Comparison of ENCODE assay signal across 21 cellular contexts in the genomic region with DNA sequence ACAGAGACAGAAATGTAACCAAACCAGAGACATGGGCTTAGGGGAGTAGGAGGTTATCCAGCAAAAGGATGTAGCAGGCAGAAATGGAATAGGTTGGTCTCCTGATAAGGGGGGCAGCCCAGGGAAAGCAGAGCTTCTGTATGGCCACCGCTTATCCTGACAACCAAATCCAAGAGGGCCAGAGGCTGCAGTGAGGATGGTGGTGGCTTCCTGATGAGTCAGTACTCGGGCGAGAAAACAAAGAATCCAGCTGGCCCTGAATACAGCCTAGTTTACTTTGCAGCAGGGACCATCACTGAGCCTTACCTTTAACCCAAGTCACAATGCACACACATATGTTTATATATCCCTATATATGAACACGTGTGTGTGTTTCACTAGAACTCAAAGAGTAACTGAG.
DNase-seq lines count a peak whose midpoint lies in the region; ATAC-seq, FAIRE-seq and TF ChIP-seq lines count a peak whose summit lies in the region.
"Had no signal": no experiment of that assay in that cellular context is flagged by ENCODE, and none has a peak within 500 bp of the region (broad histone marks: within the 10 kb centered on the region; RNA-seq: fewer than 3 reads in every experiment).

No MANE protein-coding gene starts in this region.

- H3K79me2 ChIP-seq in H9 (ENCODE audit: insufficient read depth, low read length) = no peaks in the 10 kb centered on the region

- no peak for TF ChIP-seq CTCF in H9 (conservative IDR thresholded peaks at IDR 0.05)
- TF ChIP-seq CTCF in fibroblast of villous mesenchyme (IDR thresholded peaks at IDR 0.05; ENCODE audit: insufficient read depth, low read depth, low read length) = no peak
- no peak for TF ChIP-seq CTCF in pancreas (IDR thresholded peaks at IDR 0.05)
- no peak for TF ChIP-seq CTCF in omental fat pad (IDR thresholded peaks at IDR 0.05)

- H4K20me1 ChIP-seq in H9 (ENCODE audit: control insufficient read depth, insufficient read depth, insufficient read length) = no peaks in the 10 kb centered on the region

- no peak overlapping the region for H2BK20ac ChIP-seq in H9 (ENCODE audit: low read depth, low read length, poor library complexity, severe bottlenecking)

- no peak overlapping the region for H3K4ac ChIP-seq in H9 (ENCODE audit: low read depth, low read length)

- H3K27ac ChIP-seq in H9 (ENCODE audit: insufficient read length, low read depth, low read length) = peak overlapping the region; percentile 23
- no peak overlapping the region for H3K27ac ChIP-seq in pancreas
- H3K27ac ChIP-seq: 22Rv1, RWPE1 had no signal

- H3K4me3 ChIP-seq in fibroblast of villous mesenchyme (ENCODE audit: low read depth, low read length) (no peak overlapping the region), pancreas (no peak overlapping the region)
- H3K4me3 ChIP-seq: GM12878 had no signal

- H2BK5ac ChIP-seq in H9 (ENCODE audit: insufficient read length, low read length) = no peak overlapping the region

- peaks cover 0 to 7% (median 0%) of the 10 kb centered on the region in 3 donors for H3K36me3 ChIP-seq in pancreas

- WGBS in H9 (ENCODE audit: extremely low coverage, insufficient read length, low lambda C conversion rate) = no CpG with 5 or more reads among the region's 4 CpGs
- 71 to 86% methylated on average over 4 of the region's 4 CpGs for WGBS in pancreas, 2 donors

- H3K9me3 ChIP-seq in H9 (ENCODE audit: control insufficient read depth, low read depth, low read length) (no peaks in the 10 kb centered on the region), pancreas (no peaks in the 10 kb centered on the region)

- no peaks in the 10 kb centered on the region for H3K23me2 ChIP-seq in H9 (ENCODE audit: insufficient read length, low read depth, low read length, poor library complexity, severe bottlenecking)

- H4K5ac ChIP-seq in H9 (ENCODE audit: insufficient read length, low read depth, low read length) = no peak overlapping the region

- H3K27ac Mint-ChIP-seq in H9 = peak overlapping the region in 1 of 3 experiments; percentile 21; a peak in 1 of 7 replicates
- H3K27ac Mint-ChIP-seq in activated T-helper 1 cell treated with anti-CD3 and anti-CD28 coated beads, Interleukin-12 subunit alpha, Interleukin-12 subunit beta, Interleukin-2, Interleukin-4 antibody, amounts not matched to agents 30 ng/mL and 10 ng/mL and 1 ng/mL, durations not matched to agents 14 hours and 24 hours and 36 hours = peak overlapping the region; percentile 40
- no peak overlapping the region for H3K27ac Mint-ChIP-seq in T-helper 2 cell treated with Interferon-gamma antibody and Interleukin-4, amounts not matched to agents 5 μg/mL and 100 μg/mL, for 36 hours

- peaks cover 7 to 25% (median 8%) of the 10 kb centered on the region in 3 experiments; a peak in 6 of 7 replicates for H3K36me3 Mint-ChIP-seq in H9 (ENCODE audit: insufficient read depth in 1 of 3, low read depth in 3 of 3)
- peaks cover 5% of the 10 kb centered on the region for H3K36me3 Mint-ChIP-seq in activated T-helper 1 cell treated with anti-CD3 and anti-CD28 coated beads, Interleukin-12 subunit alpha, Interleukin-12 subunit beta, Interleukin-2, Interleukin-4 antibody, amounts not matched to agents 30 ng/mL and 10 ng/mL and 1 ng/mL, durations not matched to agents 14 hours and 24 hours and 36 hours (ENCODE audit: low read depth)
- no peaks in the 10 kb centered on the region for H3K36me3 Mint-ChIP-seq in T-helper 2 cell treated with Interferon-gamma antibody and Interleukin-4, amounts not matched to agents 5 μg/mL and 100 μg/mL, for 36 hours (ENCODE audit: low read depth)

- H4K8ac ChIP-seq in H9 (replicated peaks; ENCODE audit: insufficient read length, low read depth, low read length) = no peak overlapping the region

- no peak overlapping the region for H3K56ac ChIP-seq in H9 (ENCODE audit: insufficient read length, low read depth, low read length)

- no peak for ATAC-seq in GM18498 (IDR thresholded peaks at IDR 0.05; ENCODE audit: unreplicated experiment)
- ATAC-seq in pancreas = no peak
- no peak for ATAC-seq in omental fat pad (ENCODE audit: low FRiP score)
- ATAC-seq: GM12878 had no signal

- no peak overlapping the region for H3K4me2 ChIP-seq in H9 (ENCODE audit: insufficient read depth, insufficient read length, low read length)

- no peak overlapping the region for H3K9ac ChIP-seq in H9 (ENCODE audit: extremely low read depth, insufficient read length, low read length)

- peaks cover 27 to 28% of the 10 kb centered on the region in 2 experiments for H3K4me1 Mint-ChIP-seq in H9
- peaks cover 4% of the 10 kb centered on the region for H3K4me1 Mint-ChIP-seq in activated T-helper 1 cell treated with anti-CD3 and anti-CD28 coated beads, Interleukin-12 subunit alpha, Interleukin-12 subunit beta, Interleukin-2, Interleukin-4 antibody, amounts not matched to agents 30 ng/mL and 10 ng/mL and 1 ng/mL, durations not matched to agents 14 hours and 24 hours and 36 hours (ENCODE audit: low read depth)
- H3K4me1 Mint-ChIP-seq in T-helper 2 cell treated with Interferon-gamma antibody and Interleukin-4, amounts not matched to agents 5 μg/mL and 100 μg/mL, for 36 hours (ENCODE audit: low read depth) = no peaks in the 10 kb centered on the region

- no peaks in the 10 kb centered on the region for H3K27me3 Mint-ChIP-seq in H9 (ENCODE audit: low read depth)
- no peaks in the 10 kb centered on the region for H3K27me3 Mint-ChIP-seq in activated T-helper 1 cell treated with anti-CD3 and anti-CD28 coated beads, Interleukin-12 subunit alpha, Interleukin-12 subunit beta, Interleukin-2, Interleukin-4 antibody, amounts not matched to agents 30 ng/mL and 10 ng/mL and 1 ng/mL, durations not matched to agents 14 hours and 24 hours and 36 hours (ENCODE audit: insufficient read depth)
- H3K27me3 Mint-ChIP-seq in T-helper 2 cell treated with Interferon-gamma antibody and Interleukin-4, amounts not matched to agents 5 μg/mL and 100 μg/mL, for 36 hours (ENCODE audit: low read depth) = no peaks in the 10 kb centered on the region

- no peak overlapping the region for H4K91ac ChIP-seq in H9 (ENCODE audit: insufficient read length, low read depth, low read length)

- no peak overlapping the region for H3K18ac ChIP-seq in H9 (ENCODE audit: insufficient read length, low read depth, low read length)

- H3K23ac ChIP-seq in H9 (ENCODE audit: insufficient read length, low read depth, low read length) = no peak overlapping the region

- no peak overlapping the region for H2AK5ac ChIP-seq in H9 (ENCODE audit: insufficient read length, low read length)

- H3K27me3 ChIP-seq in H9 (ENCODE audit: insufficient read depth, low read length) (no peaks in the 10 kb centered on the region), pancreas (no peaks in the 10 kb centered on the region)

- H2BK15ac ChIP-seq in H9 (ENCODE audit: low read depth, low read length) = no peak overlapping the region

- no peak overlapping the region for H3K14ac ChIP-seq in H9 (ENCODE audit: insufficient read depth, low read length)

- FAIRE-seq in pancreas (lab: Jason Lieb, UNC) = no peak
- FAIRE-seq: D721Med, GM12878, H54 had no signal

- peaks cover 46 to 66% of the 10 kb centered on the region in 2 experiments for H3K9me3 Mint-ChIP-seq in H9
- H3K9me3 Mint-ChIP-seq in activated T-helper 1 cell treated with anti-CD3 and anti-CD28 coated beads, Interleukin-12 subunit alpha, Interleukin-12 subunit beta, Interleukin-2, Interleukin-4 antibody, amounts not matched to agents 30 ng/mL and 10 ng/mL and 1 ng/mL, durations not matched to agents 14 hours and 24 hours and 36 hours = no peaks in the 10 kb centered on the region
- H3K9me3 Mint-ChIP-seq in T-helper 2 cell treated with Interferon-gamma antibody and Interleukin-4, amounts not matched to agents 5 μg/mL and 100 μg/mL, for 36 hours = no peaks in the 10 kb centered on the region

- no peak overlapping the region for H2BK120ac ChIP-seq in H9 (ENCODE audit: low read depth, low read length, poor library complexity, severe bottlenecking)

- H3K4me1 ChIP-seq in H9 (ENCODE audit: insufficient read depth, low read length) (no peaks in the 10 kb centered on the region; the same call in 1 of the 2 replicates), pancreas (peaks cover 0 to 4% (median 4%) of the 10 kb centered on the region in 3 donors)

- no peak overlapping the region for H3T11ph ChIP-seq in H9 (ENCODE audit: low read length)

- H2AFZ ChIP-seq in H9 (ENCODE audit: low read length) = no peak overlapping the region

- H2BK12ac ChIP-seq in H9 (ENCODE audit: insufficient read length, low read depth, low read length) = no peak overlapping the region

- DNase-seq in A172 (ENCODE audit: low spot score) (peak; percentile 34), H9 (no peak), fibroblast of villous mesenchyme (ENCODE audit: low read depth) (peak; percentile 24), pancreas (no peak), omental fat pad (ENCODE audit: low spot score) (no peak)
- DNase-seq in activated T-helper 1 cell treated with anti-CD3 and anti-CD28 coated beads, Interleukin-12 subunit alpha, Interleukin-12 subunit beta, Interleukin-2, Interleukin-4 antibody, amounts not matched to agents 30 ng/mL and 10 ng/mL and 1 ng/mL, durations not matched to agents 14 hours and 24 hours and 36 hours (ENCODE audit: low spot score) = no peak
- DNase-seq in T-helper 2 cell treated with Interferon-gamma antibody and Interleukin-4, amounts not matched to agents 5 μg/mL and 100 μg/mL, for 36 hours (ENCODE audit: low spot score) = no peak
- DNase-seq: ACHN, GDM1, KG1, MM.1S, NCI-H2029, NCI-H446 treated with DMSO at 0.1 percent for 48 hours, NCI-H69, SHP77 had no signal

- intact Hi-C loops in activated T-helper 1 cell treated with anti-CD3 and anti-CD28 coated beads, Interleukin-12 subunit alpha, Interleukin-12 subunit beta, Interleukin-2, Interleukin-4 antibody, amounts not matched to agents 30 ng/mL and 10 ng/mL and 1 ng/mL, durations not matched to agents 14 hours and 24 hours and 36 hours (cut with micrococcal nuclease) = no loop called here
- intact Hi-C loops in pancreas (cut with DNase I) = no loop called here

- H3K4me3 Mint-ChIP-seq in H9 = no peak overlapping the region
- H3K4me3 Mint-ChIP-seq in activated T-helper 1 cell treated with anti-CD3 and anti-CD28 coated beads, Interleukin-12 subunit alpha, Interleukin-12 subunit beta, Interleukin-2, Interleukin-4 antibody, amounts not matched to agents 30 ng/mL and 10 ng/mL and 1 ng/mL, durations not matched to agents 14 hours and 24 hours and 36 hours = no peak overlapping the region
- H3K4me3 Mint-ChIP-seq in T-helper 2 cell treated with Interferon-gamma antibody and Interleukin-4, amounts not matched to agents 5 μg/mL and 100 μg/mL, for 36 hours = no peak overlapping the region

- no peaks in the 10 kb centered on the region for H3K79me1 ChIP-seq in H9 (ENCODE audit: insufficient read depth, low read depth, low read length, poor library complexity, severe bottlenecking)

Comparison
In these comparisons a context has a peak if more than half of its experiments do, and no peak if none do; other contexts are left out.
1. DNase-seq: peak in A172 (single experiment) and fibroblast of villous mesenchyme (single experiment); none in H9 (single experiment), activated T-helper 1 cell treated with anti-CD3 and anti-CD28 coated beads, Interleukin-12 subunit alpha, Interleukin-12 subunit beta, Interleukin-2, Interleukin-4 antibody, amounts not matched to agents 30 ng/mL and 10 ng/mL and 1 ng/mL, durations not matched to agents 14 hours and 24 hours and 36 hours (single experiment), T-helper 2 cell treated with Interferon-gamma antibody and Interleukin-4, amounts not matched to agents 5 μg/mL and 100 μg/mL, for 36 hours (single experiment), pancreas (0 of 6) and omental fat pad (single experiment).